ENCODE assay signal across 6 cellular contexts in the genomic region with DNA sequence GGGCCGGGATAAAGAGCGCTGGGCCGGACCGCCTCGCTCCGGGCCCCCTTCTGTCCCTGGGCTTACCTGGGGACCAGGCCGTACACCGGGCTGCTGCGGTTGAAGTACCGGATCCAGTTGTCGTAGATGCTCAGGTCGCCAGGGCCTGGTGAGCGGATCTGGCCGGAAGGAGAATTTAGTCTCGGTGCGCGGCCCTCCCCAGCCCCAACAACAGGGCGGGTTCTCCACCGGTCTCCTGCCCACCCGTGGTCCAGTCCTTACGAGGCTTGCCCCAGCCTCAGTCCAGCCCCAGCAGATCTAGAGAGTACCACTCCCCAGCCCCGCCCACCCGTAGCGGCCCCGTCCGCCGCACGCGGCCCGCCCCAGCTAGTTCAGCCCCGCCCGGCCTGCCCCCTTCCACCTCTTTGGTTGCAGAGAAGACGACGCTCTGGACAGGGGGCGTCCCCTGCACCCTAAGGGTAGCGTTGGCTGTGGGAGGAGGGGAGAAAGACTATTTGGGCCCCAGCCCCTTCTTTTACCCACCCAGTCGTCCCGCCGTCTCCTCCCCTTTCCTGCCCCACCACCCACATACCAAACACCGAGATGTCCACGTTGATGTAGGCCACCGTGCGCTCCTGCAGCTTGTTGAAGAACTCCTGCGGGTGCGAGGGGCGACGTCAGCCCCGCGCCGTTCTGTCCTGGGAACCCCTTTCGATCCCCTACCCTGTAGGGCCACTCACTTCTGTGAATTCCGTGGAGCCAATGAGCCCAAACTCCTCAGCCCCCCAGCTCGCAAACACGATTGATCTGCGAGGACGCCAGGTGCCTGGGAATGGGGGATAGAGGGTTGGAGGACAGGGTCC. TPM values are rescaled to one million over a fixed set of nuclear protein-coding genes. Genes with fewer than 3 reads are reported as not detected.
DNase-seq lines count a peak whose midpoint lies in the region; ATAC-seq and FAIRE-seq lines count a peak whose summit lies in the region.

No MANE protein-coding gene starts in this region.

- H3K4me1 ChIP-seq in mesendoderm (ENCODE audit: control insufficient read depth, low read depth, low read length): peaks cover 5% of the 10 kb centered on the region

- H3K9ac ChIP-seq in mesendoderm (ENCODE audit: low read length): peak overlapping the region; percentile 58

- no peak overlapping the region for H4K8ac ChIP-seq in mesendoderm (ENCODE audit: low read depth, low read length)

- peaks cover 1 to 11% of the 10 kb centered on the region in 2 donors for H3K36me3 Mint-ChIP-seq in activated naive CD4-positive, alpha-beta T cell treated with anti-CD3 and anti-CD28 coated beads, Interleukin-2, amount 50 U/mL, for 72 hours

- H3K23ac ChIP-seq in mesendoderm (ENCODE audit: low read length): no peak overlapping the region

- peak; percentile 13 for DNase-seq in CD1c-positive myeloid dendritic cell (ENCODE audit: extremely low spot score)
- DNase-seq in activated naive CD4-positive, alpha-beta T cell treated with anti-CD3 and anti-CD28 coated beads, Interleukin-2, amount 50 U/mL, for 72 hours (ENCODE audit: low spot score in 2 of 2): no peak
- DNase-seq in mesendoderm: no peak
- no peak for DNase-seq in HTR-8/SVneo (ENCODE audit: insufficient read length, low spot score)
- no peak for DNase-seq in C1 segment of cervical spinal cord (lab: John Stamatoyannopoulos, UW)

- no peaks in the 10 kb centered on the region for H3K9me3 Mint-ChIP-seq in activated naive CD4-positive, alpha-beta T cell treated with anti-CD3 and anti-CD28 coated beads, Interleukin-2, amount 50 U/mL, for 72 hours

- no peak overlapping the region for H4K5ac ChIP-seq in mesendoderm (ENCODE audit: low read length)

- peaks cover 2% of the 10 kb centered on the region for H3K36me3 ChIP-seq in mesendoderm (ENCODE audit: control insufficient read depth, insufficient read depth, low read length)

- H2BK120ac ChIP-seq in mesendoderm (ENCODE audit: low read depth, low read length): no peak overlapping the region

- peak overlapping the region; percentile 68 to 81 for H3K27ac Mint-ChIP-seq in activated naive CD4-positive, alpha-beta T cell treated with anti-CD3 and anti-CD28 coated beads, Interleukin-2, amount 50 U/mL, for 72 hours

- no peaks in the 10 kb centered on the region for H3K79me2 ChIP-seq in mesendoderm (ENCODE audit: control insufficient read depth, insufficient read depth, low read length)

- H3K4me2 ChIP-seq in mesendoderm (ENCODE audit: low read length): peak overlapping the region; percentile 59

- peaks cover 5% of the 10 kb centered on the region for H3K79me1 ChIP-seq in mesendoderm (ENCODE audit: low read length)

- WGBS in mesendoderm (ENCODE audit: extremely low coverage, insufficient coverage, low lambda C conversion rate): no CpG with 5 or more reads among the region's 56 CpGs

- no peak for FAIRE-seq in HTR-8/SVneo (lab: Jason Lieb, UNC)

- no peaks in the 10 kb centered on the region for H3K27me3 ChIP-seq in mesendoderm (ENCODE audit: insufficient read depth, low read length, poor library complexity)

- no peak overlapping the region for H3K18ac ChIP-seq in mesendoderm (ENCODE audit: low read length)

- ATAC-seq in activated naive CD4-positive, alpha-beta T cell treated with anti-CD3 and anti-CD28 coated beads, Interleukin-2, amount 50 U/mL, for 72 hours: peak; percentile 71 to 83
- ATAC-seq in GM18520 (IDR thresholded peaks at IDR 0.05; ENCODE audit: unreplicated experiment): no peak

- no peak overlapping the region for H3K4ac ChIP-seq in mesendoderm (ENCODE audit: low read depth, low read length)

- no peak overlapping the region for H2BK15ac ChIP-seq in mesendoderm (replicated peaks; ENCODE audit: low read depth)

- H3K4me3 ChIP-seq in mesendoderm (ENCODE audit: low read length): no peak overlapping the region

- H3K27ac ChIP-seq in mesendoderm (ENCODE audit: low read depth, low read length): no peak overlapping the region

- H3K56ac ChIP-seq in mesendoderm (ENCODE audit: low read length): peak overlapping the region; percentile 67

- no peak overlapping the region for H2AK5ac ChIP-seq in mesendoderm (ENCODE audit: low read length)

- H2BK5ac ChIP-seq in mesendoderm (ENCODE audit: low read length): no peak overlapping the region

RNA-seq across cellular contexts. Expression of a gene that starts 6.8 kb away (rescaled TPM):
- 10 to 100 TPM in 1 of 2 donors, 1 to 10 TPM in 1; 8.9 to 33.3 TPM for total RNA-seq in activated naive CD4-positive, alpha-beta T cell treated with anti-CD3 and anti-CD28 coated beads, Interleukin-2, amount 50 U/mL, for 72 hours
- polyA plus RNA-seq in mesendoderm (2013, experiment 1 of 2): 12.1 TPM
- 11.8 TPM for polyA plus RNA-seq in mesendoderm (2013, experiment 2 of 2)

RNA-seq across cellular contexts. Expression of a gene that starts 10.6 kb away (rescaled TPM):
- 10 to 100 TPM; 14.9 to 23.1 TPM for total RNA-seq in activated naive CD4-positive, alpha-beta T cell treated with anti-CD3 and anti-CD28 coated beads, Interleukin-2, amount 50 U/mL, for 72 hours
- polyA plus RNA-seq in mesendoderm (2013, experiment 1 of 2): 1.3 TPM
- polyA plus RNA-seq in mesendoderm (2013, experiment 2 of 2): 1.4 TPM

RNA-seq across cellular contexts. Expression of a gene that starts 20.6 kb away (rescaled TPM):
- 10 to 100 TPM; 12.5 to 14.5 TPM for total RNA-seq in activated naive CD4-positive, alpha-beta T cell treated with anti-CD3 and anti-CD28 coated beads, Interleukin-2, amount 50 U/mL, for 72 hours
- polyA plus RNA-seq in mesendoderm (2013, experiment 1 of 2): 10.2 TPM
- 10.9 TPM for polyA plus RNA-seq in mesendoderm (2013, experiment 2 of 2)

RNA-seq across cellular contexts. Expression of a gene that starts 33.8 kb away (rescaled TPM):
- 10 to 100 TPM; 82.6 to 96.1 TPM for total RNA-seq in activated naive CD4-positive, alpha-beta T cell treated with anti-CD3 and anti-CD28 coated beads, Interleukin-2, amount 50 U/mL, for 72 hours
- 130 TPM for polyA plus RNA-seq in mesendoderm (2013, experiment 1 of 2)
- polyA plus RNA-seq in mesendoderm (2013, experiment 2 of 2): 132 TPM

RNA-seq across cellular contexts. Expression of a gene that starts 36.0 kb away (rescaled TPM):
- 100 to 1,000 TPM; 128 to 203 TPM for total RNA-seq in activated naive CD4-positive, alpha-beta T cell treated with anti-CD3 and anti-CD28 coated beads, Interleukin-2, amount 50 U/mL, for 72 hours
- 61.4 TPM for polyA plus RNA-seq in mesendoderm (2013, experiment 1 of 2)
- polyA plus RNA-seq in mesendoderm (2013, experiment 2 of 2): 60.2 TPM
